In genomic region chr1:111592389-111593361, GRCh38 we compare ENCODE assay signal across 1 cellular context.
TF ChIP-seq lines count a peak whose summit lies in the region.

No MANE protein-coding gene starts in this region.

TF ChIP-seq in A549, 52 proteins besides CTCF, POLR2A, EP300 and RAD21 (continued from another document):
- TF ChIP-seq REST (IDR thresholded peaks at IDR 0.05) (no peak), RCOR1 (IDR thresholded peaks at IDR 0.05; ENCODE audit: low read depth, low read length) (no peak), ZFP36 (IDR thresholded peaks at IDR 0.05; ENCODE audit: borderline replicate concordance, partially characterized antibody) (no peak), CHD2 (IDR thresholded peaks at IDR 0.05; ENCODE audit: low read length, partially characterized antibody) (no peak), ZSCAN20 (CRISPR knock-in tag; IDR thresholded peaks at IDR 0.05) (no peak), PBX3 (IDR thresholded peaks at IDR 0.05) (no peak), HOXB5 (CRISPR knock-in tag; IDR thresholded peaks at IDR 0.05) (no peak)
